ENCODE assay signal across 19 cellular contexts in genomic region chr20:49511788-49512525, GRCh38. TPM values are rescaled to one million over a fixed set of nuclear protein-coding genes. Genes with fewer than 3 reads are reported as not detected.
A peak's percentile ranks its signal among the peaks of the same experiment; 100 is the strongest.
DNase-seq lines count a peak whose midpoint lies in the region; ATAC-seq and TF ChIP-seq lines count a peak whose summit lies in the region.
"Had no signal": no experiment of that assay in that cellular context is flagged by ENCODE, and none has a peak within 500 bp of the region (broad histone marks: within the 10 kb centered on the region; RNA-seq: fewer than 3 reads in every experiment).

No MANE protein-coding gene starts in this region.

- TF ChIP-seq CTCF in ascending aorta (IDR thresholded peaks at IDR 0.05) (no peak), esophagus squamous epithelium (IDR thresholded peaks at IDR 0.05) (no peak), thoracic aorta (IDR thresholded peaks at IDR 0.05) (no peak), vagina (IDR thresholded peaks at IDR 0.05) (no peak), transverse colon (IDR thresholded peaks at IDR 0.05) (no peak)

- no peak for DNase-seq in ascending aorta (ENCODE audit: low spot score in 2 of 2)
- DNase-seq in esophagus squamous epithelium (lab: John Stamatoyannopoulos, UW) = no peak
- DNase-seq in thoracic aorta (ENCODE audit: low spot score) = no peak
- DNase-seq in vagina (ENCODE audit: extremely low spot score in 2 of 2) = no peak
- no peak for DNase-seq in NCI-H2227 (lab: John Stamatoyannopoulos, UW; ENCODE audit: unreplicated experiment)
- DNase-seq in transverse colon = no peak
- DNase-seq in activated CD4-positive, alpha-beta T cell treated with anti-CD3 and anti-CD28 coated beads, Interleukin-2, amount 10 ng/mL, durations not matched to agents 7 days and 5 days = no peak
- DNase-seq: ACHN; BE2C; C1 segment of cervical spinal cord; CD4-positive, CD25-positive, alpha-beta regulatory T cell; CD8-positive, alpha-beta memory T cell; COR-L47; DMS 273 treated with DMSO at 0.1 percent for 48 hours; DMS53; DND-41; GOT3; H7 had no signal

- no peaks in the 10 kb centered on the region for H3K9me3 ChIP-seq in ascending aorta
- H3K9me3 ChIP-seq in esophagus squamous epithelium = no peaks in the 10 kb centered on the region
- no peaks in the 10 kb centered on the region for H3K9me3 ChIP-seq in thoracic aorta
- H3K9me3 ChIP-seq in vagina = no peaks in the 10 kb centered on the region
- H3K9me3 ChIP-seq in transverse colon = no peaks in the 10 kb centered on the region
- H3K9me3 ChIP-seq: BE2C had no signal

- H3K27me3 ChIP-seq in ascending aorta (no peaks in the 10 kb centered on the region), esophagus squamous epithelium (peaks cover 0 to 49% (median 0%) of the 10 kb centered on the region in 4 donors), thoracic aorta (replicated peaks; ENCODE audit: insufficient read depth) (no peaks in the 10 kb centered on the region), vagina (no peaks in the 10 kb centered on the region), transverse colon (peaks cover 5% of the 10 kb centered on the region)
- H3K27me3 ChIP-seq: BE2C had no signal

- H3K4me1 Mint-ChIP-seq in activated CD4-positive, alpha-beta T cell treated with anti-CD3 and anti-CD28 coated beads, Interleukin-2, amount 10 ng/mL, durations not matched to agents 7 days and 5 days = no peaks in the 10 kb centered on the region

- ATAC-seq in thoracic aorta (ENCODE audit: insufficient number of reproducible peaks, low FRiP score, low read depth) = no peak
- ATAC-seq: HCT116 had no signal

- peaks cover 31% of the 10 kb centered on the region for H3K27me3 Mint-ChIP-seq in activated CD4-positive, alpha-beta T cell treated with anti-CD3 and anti-CD28 coated beads, Interleukin-2, amount 10 ng/mL, durations not matched to agents 7 days and 5 days

- CTCF ChIA-PET in activated CD4-positive, alpha-beta T cell treated with anti-CD3 and anti-CD28 coated beads, Interleukin-2, amount 10 ng/mL, durations not matched to agents 7 days and 5 days (lab: Charles Lee) = no interaction called here

- POLR2A ChIA-PET in activated CD4-positive, alpha-beta T cell treated with anti-CD3 and anti-CD28 coated beads, Interleukin-2, amount 10 ng/mL, durations not matched to agents 7 days and 5 days (lab: Charles Lee) = no interaction called here

- TF ChIP-seq EP300 in transverse colon (IDR thresholded peaks at IDR 0.05; ENCODE audit: low read depth) = no peak

- 81 to 84% methylated on average over 2 of the region's 2 CpGs for WGBS in esophagus squamous epithelium, 2 donors
- 85 to 92% methylated on average over 2 of the region's 2 CpGs for WGBS in transverse colon (ENCODE audit: low coverage in 1 of 2), 2 donors

- no peaks in the 10 kb centered on the region for H3K36me3 Mint-ChIP-seq in activated CD4-positive, alpha-beta T cell treated with anti-CD3 and anti-CD28 coated beads, Interleukin-2, amount 10 ng/mL, durations not matched to agents 7 days and 5 days (ENCODE audit: low read depth)
- H3K36me3 Mint-ChIP-seq: CD4-positive, CD25-positive, alpha-beta regulatory T cell; CD8-positive, alpha-beta memory T cell had no signal

- H3K9me3 Mint-ChIP-seq in activated CD4-positive, alpha-beta T cell treated with anti-CD3 and anti-CD28 coated beads, Interleukin-2, amount 10 ng/mL, durations not matched to agents 7 days and 5 days = no peaks in the 10 kb centered on the region
- H3K9me3 Mint-ChIP-seq: CD4-positive, CD25-positive, alpha-beta regulatory T cell; CD8-positive, alpha-beta memory T cell had no signal

- peaks cover 12 to 44% of the 10 kb centered on the region in 2 donors for H3K4me1 ChIP-seq in ascending aorta
- peaks cover 0 to 31% (median 8%) of the 10 kb centered on the region in 3 donors for H3K4me1 ChIP-seq in esophagus squamous epithelium
- H3K4me1 ChIP-seq in thoracic aorta (ENCODE audit: control insufficient read depth in 1 of 2, low read depth in 2 of 2) = peaks cover 27 to 84% of the 10 kb centered on the region in 2 donors
- peaks cover 22% of the 10 kb centered on the region for H3K4me1 ChIP-seq in vagina
- H3K4me1 ChIP-seq in transverse colon = peaks cover 0 to 14% (median 6%) of the 10 kb centered on the region in 4 donors
- H3K4me1 ChIP-seq: BE2C had no signal

- H3K27ac Mint-ChIP-seq in activated CD4-positive, alpha-beta T cell treated with anti-CD3 and anti-CD28 coated beads, Interleukin-2, amount 10 ng/mL, durations not matched to agents 7 days and 5 days = no peak overlapping the region
- H3K27ac Mint-ChIP-seq: CD4-positive, CD25-positive, alpha-beta regulatory T cell; CD8-positive, alpha-beta memory T cell had no signal

- no peak overlapping the region for H3K4me3 Mint-ChIP-seq in activated CD4-positive, alpha-beta T cell treated with anti-CD3 and anti-CD28 coated beads, Interleukin-2, amount 10 ng/mL, durations not matched to agents 7 days and 5 days
- H3K4me3 Mint-ChIP-seq: CD4-positive, CD25-positive, alpha-beta regulatory T cell; CD8-positive, alpha-beta memory T cell had no signal

- no peak overlapping the region for H3K4me3 ChIP-seq in ascending aorta
- no peak overlapping the region for H3K4me3 ChIP-seq in esophagus squamous epithelium
- no peak overlapping the region for H3K4me3 ChIP-seq in thoracic aorta
- no peak overlapping the region for H3K4me3 ChIP-seq in vagina
- no peak overlapping the region for H3K4me3 ChIP-seq in transverse colon

- H3K27ac ChIP-seq in ascending aorta = peak overlapping the region; percentile 70 to 82
- H3K27ac ChIP-seq in esophagus squamous epithelium = peak overlapping the region in 3 of 4 donors; percentile 9 to 82 (median 74)
- H3K27ac ChIP-seq in thoracic aorta = peak overlapping the region; percentile 22 to 56
- H3K27ac ChIP-seq in vagina = peak overlapping the region; percentile 42
- peak overlapping the region in 2 of 4 donors; percentile 67 to 70 for H3K27ac ChIP-seq in transverse colon

- H3K36me3 ChIP-seq in ascending aorta (peaks cover 55 to 72% of the 10 kb centered on the region in 2 donors), esophagus squamous epithelium (peaks cover 0 to 7% (median 0%) of the 10 kb centered on the region in 3 donors), thoracic aorta (peaks cover 56% of the 10 kb centered on the region), vagina (peaks cover 0 to 10% of the 10 kb centered on the region in 2 donors), transverse colon (no peaks in the 10 kb centered on the region)
- H3K36me3 ChIP-seq: BE2C had no signal

- TF ChIP-seq POLR2A in esophagus squamous epithelium (IDR thresholded peaks at IDR 0.05) (no peak), vagina (IDR thresholded peaks at IDR 0.05) (no peak), transverse colon (IDR thresholded peaks at IDR 0.05) (no peak)

- intact Hi-C loops in ascending aorta (cut with DNase I) (no loop called here), esophagus squamous epithelium (cut with DNase I) (no loop called here), vagina (cut with DNase I) (no loop called here), transverse colon (cut with DNase I; ENCODE audit: low total_unique reads) (no loop called here)

- in situ Hi-C loops in transverse colon (cut with MboI; ENCODE audit: low pct_ligation_motif_present in 1 of 4, low pct_unique_long_range_greater_than_20kb in 1 of 4, low sequenced_read_pairs in 3 of 4) = loop anchor here in 2 of 4 donors (10.0 kb wide), 1 partner anchor 177 kb away; no protein-coding TSS in a partner anchor

RNA-seq across cellular contexts. Expression of gene KCNB1, which starts 29.5 kb away (rescaled TPM):
- total RNA-seq in ascending aorta (not detected), esophagus squamous epithelium (1 to 10 TPM in 2 of 4 donors, under 1 TPM in 2; 0.11 to 3.6 (median 1.1) TPM), thoracic aorta (1 to 10 TPM; 1.4 to 2.3 TPM), vagina (2.0 TPM), transverse colon (1 to 10 TPM; 1.9 to 5.6 (median 2.3) TPM)
- under 1 TPM in 1 of 2 experiments, not detected in 1; 0.07 TPM for total RNA-seq in activated CD4-positive, alpha-beta T cell treated with anti-CD3 and anti-CD28 coated beads, Interleukin-2, amount 10 ng/mL, durations not matched to agents 7 days and 5 days
- total RNA-seq: CD4-positive, CD25-positive, alpha-beta regulatory T cell had no signal

RNA-seq across cellular contexts. Expression of gene PTGIS, which starts 56.0 kb away (rescaled TPM):
- 288 TPM for total RNA-seq in ascending aorta
- total RNA-seq in esophagus squamous epithelium = 10 to 100 TPM in 2 of 4 donors, 1 to 10 TPM in 2; 1.6 to 34.1 (median 8.6) TPM
- total RNA-seq in thoracic aorta = 100 to 1,000 TPM; 397 to 465 TPM
- total RNA-seq in vagina = 51.1 TPM
- 10 to 100 TPM in 3 of 4 donors, 1 to 10 TPM in 1; 9.4 to 22.3 (median 15.6) TPM for total RNA-seq in transverse colon
- total RNA-seq in activated CD4-positive, alpha-beta T cell treated with anti-CD3 and anti-CD28 coated beads, Interleukin-2, amount 10 ng/mL, durations not matched to agents 7 days and 5 days = under 1 TPM; 0.40 to 0.62 TPM
- total RNA-seq: CD4-positive, CD25-positive, alpha-beta regulatory T cell had no signal
